In the genomic region with DNA sequence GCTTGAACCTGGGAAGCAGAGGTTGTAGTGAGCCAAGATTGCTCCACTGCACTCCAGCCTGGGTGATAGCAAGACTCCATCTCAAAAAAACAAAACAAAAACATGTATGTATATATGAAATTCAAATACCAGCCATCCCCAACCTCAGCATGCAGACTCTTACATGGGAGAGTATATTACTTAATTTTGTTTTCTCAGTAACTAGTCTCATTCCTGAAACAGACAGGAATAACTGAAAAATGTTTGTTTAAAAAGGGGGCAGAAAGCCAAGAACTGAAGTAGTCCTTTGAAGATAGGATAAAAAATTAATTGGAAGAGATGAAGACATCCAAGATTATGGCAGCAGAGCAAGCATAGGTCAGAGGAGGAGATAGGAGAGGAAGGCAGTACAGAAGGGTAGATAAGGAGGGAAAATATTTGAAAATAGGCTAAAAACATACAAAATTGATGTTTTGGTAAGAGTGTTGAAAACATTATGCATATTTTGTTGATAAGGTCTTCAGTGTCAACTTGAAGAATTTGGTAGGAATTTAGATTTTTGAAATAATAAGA, we compare ENCODE assay signal across 15 cellular contexts.
DNase-seq lines count a peak whose midpoint lies in the region; ATAC-seq and TF ChIP-seq lines count a peak whose summit lies in the region.
"Had no signal": no experiment of that assay in that cellular context is flagged by ENCODE, and none has a peak within 500 bp of the region (broad histone marks: within the 10 kb centered on the region; RNA-seq: fewer than 3 reads in every experiment).

No MANE protein-coding gene starts in this region.

- H3K4me3 Mint-ChIP-seq in nephron progenitor cell: no peak overlapping the region
- H3K4me3 Mint-ChIP-seq: CD4-positive, alpha-beta T cell had no signal

- H3K4me1 Mint-ChIP-seq in nephron progenitor cell: peaks cover 7% of the 10 kb centered on the region

- peaks cover 36% of the 10 kb centered on the region for H3K9me3 Mint-ChIP-seq in nephron progenitor cell

- TF ChIP-seq CTCF in fibroblast of pulmonary artery (IDR thresholded peaks at IDR 0.05; ENCODE audit: low read length, missing control alignments) (no peak), omental fat pad (IDR thresholded peaks at IDR 0.05) (no peak), nephron progenitor cell (IDR thresholded peaks at IDR 0.05) (no peak)

- intact Hi-C loops in left cardiac atrium (cut with DNase I) (no loop called here), left ventricle myocardium superior (cut with micrococcal nuclease) (no loop called here)

- peak; percentile 41 to 96 for ATAC-seq in left cardiac atrium
- ATAC-seq in left ventricle myocardium superior: no peak
- ATAC-seq in omental fat pad (ENCODE audit: low FRiP score): peak; percentile 52
- ATAC-seq: A549 had no signal

- no peaks in the 10 kb centered on the region for H3K27me3 Mint-ChIP-seq in nephron progenitor cell (ENCODE audit: low read depth, poor library complexity)
- H3K27me3 Mint-ChIP-seq: CD4-positive, alpha-beta T cell had no signal

- no peak overlapping the region for H3K27ac Mint-ChIP-seq in nephron progenitor cell
- H3K27ac Mint-ChIP-seq: CD4-positive, alpha-beta T cell had no signal

- DNase-seq in left cardiac atrium: no peak
- DNase-seq in left ventricle myocardium superior: no peak
- DNase-seq in amniotic epithelial cell (ENCODE audit: low read depth): peak; percentile 90
- DNase-seq in fibroblast of pulmonary artery (ENCODE audit: low read depth): peak; percentile 18
- DNase-seq in omental fat pad (ENCODE audit: low spot score): no peak
- DNase-seq in nephron progenitor cell: no peak
- no peak for DNase-seq in activated T-cell treated with anti-CD3 and anti-CD28 coated beads for 4 hours
- no peak for DNase-seq in UCSD-AML1 (lab: John Stamatoyannopoulos, UW; ENCODE audit: unreplicated experiment)
- DNase-seq: AML-193; Caco-2; CD4-positive, alpha-beta T cell; GDM1; GM23248 had no signal

- no peaks in the 10 kb centered on the region for H3K36me3 Mint-ChIP-seq in nephron progenitor cell (ENCODE audit: low read depth)

- no peak overlapping the region for H3K4me3 ChIP-seq in fibroblast of pulmonary artery (replicated peaks; ENCODE audit: low read depth, low read length)
- H3K4me3 ChIP-seq: A549, GM23248, HAP-1 had no signal

Comparison
In these comparisons a context has a peak if more than half of its experiments do, and no peak if none do; other contexts are left out.
1. DNase-seq: peak in amniotic epithelial cell (single experiment) and fibroblast of pulmonary artery (single experiment); none in left cardiac atrium (single experiment), left ventricle myocardium superior (single experiment), omental fat pad (single experiment), nephron progenitor cell (single experiment), activated T-cell treated with anti-CD3 and anti-CD28 coated beads for 4 hours (single experiment) and UCSD-AML1 (single experiment).